In genomic region chr15:28602152-28602551, GRCh38 we compare ENCODE assay signal across 15 cellular contexts. TPM values are rescaled to one million over a fixed set of nuclear protein-coding genes. Genes with fewer than 3 reads are reported as not detected.
"Had no signal": no experiment of that assay in that cellular context is flagged by ENCODE, and none has a peak within 500 bp of the region (broad histone marks: within the 10 kb centered on the region; RNA-seq: fewer than 3 reads in every experiment).

No MANE protein-coding gene starts in this region.

RNA-seq across cellular contexts. Expression of gene GOLGA6L25, which starts 48.8 kb away (rescaled TPM):
- total RNA-seq: activated B cell treated with CpG ODN at 0.5 μM for 24 hours; activated CD4-positive, alpha-beta memory T cell treated with anti-CD3 and anti-CD28 coated beads for 36 hours; activated CD4-positive, alpha-beta memory T cell treated with anti-CD3 and anti-CD28 coated beads, Interleukin-2, amount 10 ng/mL, durations not matched to agents 7 days and 5 days; activated CD4-positive, alpha-beta T cell treated with anti-CD3 and anti-CD28 coated beads for 36 hours; activated CD4-positive, alpha-beta T cell treated with anti-CD3 and anti-CD28 coated beads, Interleukin-2, amount 10 ng/mL, durations not matched to agents 24 days and 14 days; activated CD4-positive, alpha-beta T cell treated with anti-CD3 and anti-CD28 coated beads, Interleukin-2, amount 10 ng/mL, durations not matched to agents 7 days and 5 days; activated CD8-positive, alpha-beta memory T cell treated with anti-CD3 and anti-CD28 coated beads for 36 hours; activated CD8-positive, alpha-beta memory T cell treated with anti-CD3 and anti-CD28 coated beads, Interleukin-2, amount 10 ng/mL, durations not matched to agents 7 days and 5 days; activated CD8-positive, alpha-beta T cell treated with anti-CD3 and anti-CD28 coated beads for 36 hours; activated CD8-positive, alpha-beta T cell treated with anti-CD3 and anti-CD28 coated beads, Interleukin-2, amount 10 ng/mL, durations not matched to agents 7 days and 5 days; T-cell; T-helper 1 cell treated with Interleukin-12 subunit alpha and Interleukin-12 subunit beta and Interleukin-4 antibody, amounts not matched to agents 30 ng/mL and 1 ng/mL, for 36 hours; T-helper 17 cell; T-helper 2 cell treated with Interferon-gamma antibody and Interleukin-4, amounts not matched to agents 100 ng/mL and 5 ng/mL, for 36 hours; WTC11 had no signal
